ENCODE assay signal across 20 cellular contexts in the genomic region with DNA sequence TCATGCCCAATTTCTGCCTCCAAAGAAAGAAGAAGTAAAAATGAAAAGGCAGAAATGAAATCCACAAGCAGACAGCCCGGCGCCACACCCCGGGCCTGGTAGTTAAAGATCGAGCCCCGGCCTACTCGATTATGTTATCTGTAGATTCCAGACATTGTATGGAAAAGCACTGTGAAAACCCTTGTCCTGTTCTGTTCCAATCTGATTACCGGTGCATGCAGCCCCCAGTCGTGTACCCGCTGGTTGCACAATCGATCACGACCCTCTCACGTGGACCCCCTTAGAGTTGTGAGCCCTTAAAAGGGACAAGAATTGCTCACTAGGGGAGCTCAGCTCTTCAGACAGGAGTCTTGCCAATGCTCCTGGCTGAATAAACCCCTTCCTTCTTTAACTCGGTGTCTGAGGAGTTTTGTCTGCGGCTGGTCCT. TPM values are rescaled to one million over a fixed set of nuclear protein-coding genes. Genes with fewer than 3 reads are reported as not detected.
"Had no signal": no experiment of that assay in that cellular context is flagged by ENCODE, and none has a peak within 500 bp of the region (broad histone marks: within the 10 kb centered on the region; RNA-seq: fewer than 3 reads in every experiment).

No MANE protein-coding gene starts in this region.

RNA-seq across cellular contexts. Expression of a gene that starts 42.1 kb away (rescaled TPM):
- total RNA-seq: activated CD8-positive, alpha-beta T cell treated with anti-CD3 and anti-CD28 coated beads for 36 hours; activated naive CD4-positive, alpha-beta T cell treated with anti-CD3 and anti-CD28 coated beads for 36 hours; activated naive CD4-positive, alpha-beta T cell treated with anti-CD3 and anti-CD28 coated beads, Interleukin-2, amount 50 U/mL, for 72 hours; activated T-cell treated with anti-CD3 and anti-CD28 coated beads, Interleukin-2, amount 50 U/mL, for 4 hours; activated T-helper 2 cell treated with anti-CD3 and anti-CD28 coated beads, Interferon-gamma antibody, Interleukin-2, Interleukin-4, amounts not matched to agents 10 μg/mL and 5 μg/mL and 100 μg/mL, durations not matched to agents 14 hours and 24 hours and 36 hours; astrocyte; bronchial epithelial cell; cardiac septum; cerebellum; dorsolateral prefrontal cortex; endodermal cell; epithelial cell of proximal tubule; esophagus squamous epithelium; fibroblast of lung; fibroblast of villous mesenchyme; gastroesophageal sphincter; glomerular endothelial cell; heart right ventricle; hepatocyte; WTC11 had no signal
